ENCODE assay signal across 2 cellular contexts in the genomic region with DNA sequence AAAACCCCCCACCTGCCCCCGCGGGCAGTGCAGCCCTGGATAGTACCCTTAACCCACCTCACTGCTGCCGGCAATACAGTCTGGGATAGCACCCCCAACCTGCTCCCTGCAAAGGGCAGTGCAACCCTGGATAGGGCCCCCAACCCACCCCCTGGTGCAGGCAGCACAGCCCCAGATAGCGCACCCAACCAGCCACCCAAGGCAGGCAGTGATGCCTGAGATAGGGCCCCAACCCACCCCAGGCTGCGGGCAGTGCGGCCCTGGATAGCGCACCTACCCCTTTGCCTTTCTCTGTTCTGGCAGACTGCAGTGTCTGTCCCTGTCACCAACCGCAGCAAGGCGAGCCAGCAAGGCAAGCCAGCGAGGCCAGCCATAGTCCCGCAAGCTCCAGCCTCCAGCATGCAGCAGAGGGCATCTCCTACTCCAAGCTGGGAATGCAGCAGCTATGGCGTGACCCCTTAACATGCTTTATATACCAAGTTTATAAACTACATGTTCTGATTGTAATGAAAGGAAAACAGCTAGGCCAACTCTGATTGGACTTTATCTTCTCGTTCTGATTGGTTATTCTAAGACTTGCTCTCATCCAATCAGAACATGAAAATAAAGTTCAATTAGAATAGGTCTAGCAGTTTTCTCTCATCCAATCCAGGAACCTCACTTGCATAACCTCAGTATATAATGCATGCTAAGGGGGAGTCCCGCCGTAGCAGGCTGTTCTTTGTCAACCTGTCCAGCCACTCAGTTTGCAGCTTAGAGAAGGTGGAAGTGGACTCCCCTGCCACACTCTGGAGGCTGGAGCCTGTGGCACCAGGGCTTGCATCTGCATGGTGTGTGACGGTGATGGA.
TF ChIP-seq lines count a peak whose summit lies in the region.

No MANE protein-coding gene starts in this region.

TF ChIP-seq in HepG2, 621 proteins besides CTCF, POLR2A, EP300 and RAD21:
- TF ChIP-seq ZNF75D (CRISPR knock-in tag; IDR thresholded peaks at IDR 0.05; ENCODE audit: borderline replicate concordance) = no peak
- TF ChIP-seq ZNF10 (CRISPR knock-in tag; IDR thresholded peaks at IDR 0.05; ENCODE audit: borderline replicate concordance, low read depth) = no peak
- no peak for TF ChIP-seq NR3C1 (CRISPR knock-in tag; IDR thresholded peaks at IDR 0.05)
- no peak for TF ChIP-seq CENPT (CRISPR knock-in tag; IDR thresholded peaks at IDR 0.05; ENCODE audit: low read depth)
- TF ChIP-seq PAX8 (CRISPR knock-in tag; IDR thresholded peaks at IDR 0.05; ENCODE audit: borderline replicate concordance) = no peak

TF ChIP-seq in GM12891, 5 proteins besides CTCF, POLR2A, EP300 and RAD21:
- no peak for TF ChIP-seq SPI1 (IDR thresholded peaks at IDR 0.05; ENCODE audit: low read depth, low read length)
- TF ChIP-seq PAX5 (IDR thresholded peaks at IDR 0.05; ENCODE audit: insufficient read depth, low read length, severe bottlenecking) = no peak
- TF ChIP-seq TAF1 (IDR thresholded peaks at IDR 0.05; ENCODE audit: low read depth, low read length) = no peak
- no peak for TF ChIP-seq POLR2AphosphoS5 (IDR thresholded peaks at IDR 0.05; ENCODE audit: low read depth, low read length)
- TF ChIP-seq POU2F2 (IDR thresholded peaks at IDR 0.05; ENCODE audit: low read depth, low read length) = no peak
